19 cellular contexts compared by ENCODE assay signal in genomic region chr11:85791326-85791990, GRCh38. TPM values are rescaled to one million over a fixed set of nuclear protein-coding genes. Genes with fewer than 3 reads are reported as not detected.
DNase-seq lines count a peak whose midpoint lies in the region; ATAC-seq, FAIRE-seq and TF ChIP-seq lines count a peak whose summit lies in the region.
"Had no signal": no experiment of that assay in that cellular context is flagged by ENCODE, and none has a peak within 500 bp of the region (broad histone marks: within the 10 kb centered on the region; RNA-seq: fewer than 3 reads in every experiment).

No MANE protein-coding gene starts in this region.

- H3K9me2 ChIP-seq in Karpas-422 (replicated peaks; ENCODE audit: insufficient read depth, low read length): no peaks in the 10 kb centered on the region

- CTCF ChIA-PET in A549 (lab: Yijun Ruan, JAX): interaction anchor here (0.8 to 1.8 kb wide), 3 partner anchors 18 to 71 kb away, joined by 3 to 9 read pairs (median 3); partner anchors contain the start of gene SYTL2

- no peak overlapping the region for H2AFZ ChIP-seq in Karpas-422 (ENCODE audit: low read length)

- no peaks in the 10 kb centered on the region for H3K79me2 ChIP-seq in Karpas-422 (ENCODE audit: low read length)

- H3K9ac ChIP-seq in Karpas-422 (ENCODE audit: low read length): no peak overlapping the region
- H3K9ac ChIP-seq: KMS-11 had no signal

- ATAC-seq in A549: no peak
- ATAC-seq in omental fat pad (ENCODE audit: low FRiP score): no peak
- ATAC-seq: HepG2, PC-3 had no signal

- DNase-seq in A549 (ENCODE audit: low read depth in 1 of 2, low spot score in 1 of 2) (no peak), H54 (ENCODE audit: insufficient read length, low spot score) (no peak), fibroblast of gingiva (ENCODE audit: low read depth) (peak; percentile 15), myocyte (ENCODE audit: low read depth) (peak; percentile 41), omental fat pad (ENCODE audit: low spot score) (no peak), spleen (no peak), Karpas-422 (no peak)
- DNase-seq: AML-193, DMS53, HFFc6, MG63, NCI-H1092, NCI-H146, NCI-H2081 treated with DMSO at 0.1 percent for 48 hours, NCI-H526 treated with DMSO at 0.1 percent for 48 hours, PC-3 had no signal

- intact Hi-C loops in spleen (cut with DNase I; ENCODE audit: low total_unique reads): no loop called here

- TF ChIP-seq RAD21 in A549 (conservative IDR thresholded peaks at IDR 0.05 in 1 of 2, IDR thresholded peaks at IDR 0.05 in 1 of 2): no peak

- H3K4me3 ChIP-seq in A549 (no peak overlapping the region), spleen (no peak overlapping the region), Karpas-422 (ENCODE audit: low read length) (no peak overlapping the region)
- H3K4me3 ChIP-seq: MG63, SJSA1 had no signal

- H3K4me2 ChIP-seq in A549 (peak overlapping the region; percentile 15; the same call in 2 of the 3 replicates), Karpas-422 (ENCODE audit: low read depth, low read length, poor library complexity, severe bottlenecking) (no peak overlapping the region)
- H3K4me2 ChIP-seq: KMS-11 had no signal

- peak overlapping the region; percentile 72 to 96 for H3K27ac ChIP-seq in A549
- no peak overlapping the region for H3K27ac ChIP-seq in spleen
- H3K27ac ChIP-seq in Karpas-422 (ENCODE audit: low read length): no peak overlapping the region
- H3K27ac ChIP-seq: KMS-11, SJSA1 had no signal

- H3K36me3 ChIP-seq in spleen: no peaks in the 10 kb centered on the region
- no peaks in the 10 kb centered on the region for H3K36me3 ChIP-seq in Karpas-422 (ENCODE audit: insufficient read depth, low read length)
- H3K36me3 ChIP-seq: MG63, SJSA1 had no signal

- POLR2A ChIA-PET in A549 (lab: Yijun Ruan, JAX): no interaction called here

- TF ChIP-seq POLR2A in A549 (IDR thresholded peaks at IDR 0.05; ENCODE audit: low read length) (no peak), H54 (IDR thresholded peaks at IDR 0.05; ENCODE audit: low read depth, low read length) (no peak), spleen (IDR thresholded peaks at IDR 0.05) (no peak)

- H3K9me3 ChIP-seq in A549 (no peaks in the 10 kb centered on the region), spleen (no peaks in the 10 kb centered on the region), Karpas-422 (ENCODE audit: low read length) (no peaks in the 10 kb centered on the region)
- H3K9me3 ChIP-seq: MG63, SJSA1 had no signal

- H3K4me1 ChIP-seq in A549 (peaks cover 73% of the 10 kb centered on the region), spleen (no peaks in the 10 kb centered on the region), Karpas-422 (ENCODE audit: low read length) (no peaks in the 10 kb centered on the region)
- H3K4me1 ChIP-seq: SJSA1 had no signal

- H4K20me1 ChIP-seq in Karpas-422 (ENCODE audit: insufficient read depth, low read depth, low read length): 0 out of 2 replicates have a peak, but pooled peaks cover 3% of the 10 kb centered on the region

- TF ChIP-seq EP300 in A549 (IDR thresholded peaks at IDR 0.05): no peak

- H3K27me3 ChIP-seq in spleen (replicated peaks in 1 of 7) (no peaks in the 10 kb centered on the region), Karpas-422 (ENCODE audit: low read length) (0 out of 2 replicates have a peak, but pooled peaks cover 3% of the 10 kb centered on the region)
- H3K27me3 ChIP-seq: MG63, SJSA1 had no signal

- 80% methylated on average over 2 of the region's 2 CpGs for WGBS in A549 (ENCODE audit: missing lambda C conversion rate)
- WGBS in spleen, 5 donors: 91 to 99% (median 93%) methylated on average over 2 of the region's 2 CpGs

- TF ChIP-seq CTCF in A549 (IDR thresholded peaks at IDR 0.05) (no peak), omental fat pad (IDR thresholded peaks at IDR 0.05) (no peak), spleen (IDR thresholded peaks at IDR 0.05 in 8 of 11, conservative IDR thresholded peaks at IDR 0.05 in 3 of 11) (no peak)

- FAIRE-seq in A549 (lab: Jason Lieb, UNC) (peak; percentile 56), H54 (lab: Jason Lieb, UNC) (peak; percentile 58)
- FAIRE-seq: HepG2 had no signal

TF ChIP-seq in A549, 52 proteins besides CTCF, POLR2A, EP300 and RAD21:
- TF ChIP-seq, protein P1, sequence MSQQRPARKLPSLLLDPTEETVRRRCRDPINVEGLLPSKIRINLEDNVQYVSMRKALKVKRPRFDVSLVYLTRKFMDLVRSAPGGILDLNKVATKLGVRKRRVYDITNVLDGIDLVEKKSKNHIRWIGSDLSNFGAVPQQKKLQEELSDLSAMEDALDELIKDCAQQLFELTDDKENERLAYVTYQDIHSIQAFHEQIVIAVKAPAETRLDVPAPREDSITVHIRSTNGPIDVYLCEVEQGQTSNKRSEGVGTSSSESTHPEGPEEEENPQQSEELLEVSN (IDR thresholded peaks at IDR 0.05; ENCODE audit: borderline replicate concordance, low read depth): no peak
- no peak for TF ChIP-seq HOXA7 (CRISPR knock-in tag; IDR thresholded peaks at IDR 0.05)
- TF ChIP-seq CHD2 (IDR thresholded peaks at IDR 0.05; ENCODE audit: low read length, partially characterized antibody): no peak

RNA-seq across cellular contexts. Expression of gene SYTL2, which starts 19.5 kb away (rescaled TPM):
- polyA plus RNA-seq in A549 (2011; rRNA removed) (34.2 and 41.6 TPM in 2 replicates), A549 (2017; fragmentation: RNase III; extraction: RNeasy Plus Mini Kit Qiagen cat#74134 plus additional on column Dnase treatment) (10.8 to 15.5 TPM (median 11.6 TPM) in 3 replicates), spleen (1 to 10 TPM; 2.7 to 4.5 (median 3.1) TPM)
- polyA plus RNA-seq in A549 (2012; cell fraction: cytosol; rRNA removed): 4.1 and 4.6 TPM in 2 replicates
- polyA plus RNA-seq in A549 (2012; cell fraction: nucleus; rRNA removed): 5.4 and 13.3 TPM in 2 replicates
- 15.1 and 16.5 TPM in 2 replicates for polyA minus RNA-seq in A549 (2011; rRNA and poly(A)+ RNA removed)
- total RNA-seq in myocyte (181 and 225 TPM in 2 replicates), omental fat pad (10 to 100 TPM; 14.3 to 33.9 (median 17.8) TPM), spleen (100 to 1,000 TPM in 1 of 7 donors, 10 to 100 TPM in 6; 20.4 to 176 (median 31.1) TPM)
- 81.2 TPM for polyA plus RNA-seq in myocyte (2012)
- total RNA-seq in Karpas-422 (2014; rRNA removed; shearing (Covaris generic); ENCODE audit: low replicate concordance): 0.69 and 0.75 TPM in 2 replicates

Comparison
In these comparisons a context has a peak if more than half of its experiments do, and no peak if none do; other contexts are left out.
1. DNase-seq: peak in fibroblast of gingiva (single experiment) and myocyte (single experiment); none in A549 (0 of 2), H54 (single experiment), omental fat pad (single experiment), spleen (single experiment) and Karpas-422 (single experiment).
2. H3K27ac ChIP-seq: peak in A549 (2 of 2); none in spleen (0 of 8) and Karpas-422 (single experiment).